Comparison of ENCODE assay signal across 1 cellular context in genomic region chr1:211636591-211637029, GRCh38.
A peak's percentile ranks its signal among the peaks of the same experiment; 100 is the strongest.
TF ChIP-seq lines count a peak whose summit lies in the region.
"Not testable (repeated sequence)": the region's sequence is repeated elsewhere in the genome, so short reads cannot be mapped to it uniquely, and the experiment has no call there.

No MANE protein-coding gene starts in this region.

TF ChIP-seq in HepG2, 621 proteins besides CTCF, POLR2A, EP300 and RAD21 (continued from another document and continues in another):
- peak; percentile 44; the same call in 1 of the 2 replicates for TF ChIP-seq FOXP4 (CRISPR knock-in tag; IDR thresholded peaks at IDR 0.05)
- TF ChIP-seq ZFP36L1 (CRISPR knock-in tag; IDR thresholded peaks at IDR 0.05) = peak; percentile 79; the same call in 1 of the 2 replicates
- TF ChIP-seq AHDC1 (CRISPR knock-in tag; IDR thresholded peaks at IDR 0.05; ENCODE audit: borderline replicate concordance) = peak; percentile 66; the same call in 1 of the 2 replicates
- 0 out of 2 replicates have a peak, but pooled peaks have one; percentile 48 for TF ChIP-seq HOMEZ (CRISPR knock-in tag; IDR thresholded peaks at IDR 0.05; ENCODE audit: low read depth)
- TF ChIP-seq ZNF574 (CRISPR knock-in tag; IDR thresholded peaks at IDR 0.05) = peak; percentile 59
- TF ChIP-seq MLX (CRISPR knock-in tag; IDR thresholded peaks at IDR 0.05) = peak; percentile 86
- peak; percentile 65 for TF ChIP-seq PAXIP1 (CRISPR knock-in tag; conservative IDR thresholded peaks at IDR 0.05)
- TF ChIP-seq ZBTB25 (CRISPR knock-in tag; IDR thresholded peaks at IDR 0.05) = 0 out of 2 replicates have a peak, but pooled peaks have one; percentile 21
- peak; percentile 64 for TF ChIP-seq ZMYM4 (CRISPR knock-in tag; IDR thresholded peaks at IDR 0.05)
- peak; percentile 67; the same call in 1 of the 2 replicates for TF ChIP-seq THRA (CRISPR knock-in tag; IDR thresholded peaks at IDR 0.05; ENCODE audit: borderline replicate concordance)
- TF ChIP-seq IRF2 (CRISPR knock-in tag; IDR thresholded peaks at IDR 0.05) = peak; percentile 35; the same call in 1 of the 2 replicates
- 0 out of 2 replicates have a peak, but pooled peaks have one; percentile 43 for TF ChIP-seq BCL6 (CRISPR knock-in tag; IDR thresholded peaks at IDR 0.05)
- peak; percentile 48; the same call in 1 of the 2 replicates for TF ChIP-seq ZNF460 (CRISPR knock-in tag; IDR thresholded peaks at IDR 0.05; ENCODE audit: borderline replicate concordance)
- peak; percentile 57; the same call in 1 of the 2 replicates for TF ChIP-seq ARNTL (CRISPR knock-in tag; IDR thresholded peaks at IDR 0.05)
- 0 out of 2 replicates have a peak, but pooled peaks have one; percentile 47 for TF ChIP-seq ZNF24 (IDR thresholded peaks at IDR 0.05)
- TF ChIP-seq ADNP (CRISPR knock-in tag; IDR thresholded peaks at IDR 0.05) = peak; percentile 73
- TF ChIP-seq HDAC1 (CRISPR knock-in tag; IDR thresholded peaks at IDR 0.05) = peak; percentile 72
- peak; percentile 93 for TF ChIP-seq RARA (CRISPR knock-in tag; IDR thresholded peaks at IDR 0.05)
- not testable (repeated sequence) for TF ChIP-seq FOXA1 (IDR thresholded peaks at IDR 0.05)
- TF ChIP-seq FOXA1 (CRISPR knock-in tag; IDR thresholded peaks at IDR 0.05) = peak; percentile 75
- TF ChIP-seq NCOR1 (IDR thresholded peaks at IDR 0.05; ENCODE audit: borderline replicate concordance, low read length) = peak; percentile 57; the same call in 1 of the 2 replicates
- TF ChIP-seq DRAP1 (CRISPR knock-in tag; IDR thresholded peaks at IDR 0.05) = 0 out of 2 replicates have a peak, but pooled peaks have one; percentile 21
- TF ChIP-seq ZFX (CRISPR knock-in tag; IDR thresholded peaks at IDR 0.05; ENCODE audit: low read depth) = peak; percentile 82
- TF ChIP-seq NR2C2 (CRISPR knock-in tag; IDR thresholded peaks at IDR 0.05; ENCODE audit: borderline replicate concordance) = 0 out of 2 replicates have a peak, but pooled peaks have one; percentile 19
- peak; percentile 4; the same call in 1 of the 2 replicates for TF ChIP-seq TFDP1 (CRISPR knock-in tag; IDR thresholded peaks at IDR 0.05; ENCODE audit: borderline replicate concordance)
- TF ChIP-seq TBX2 (CRISPR knock-in tag; IDR thresholded peaks at IDR 0.05; ENCODE audit: borderline replicate concordance) = peak; percentile 47; the same call in 1 of the 2 replicates
- peak; percentile 42; the same call in 1 of the 2 replicates for TF ChIP-seq ELF1 (CRISPR knock-in tag; IDR thresholded peaks at IDR 0.05)
- TF ChIP-seq HIC2 (CRISPR knock-in tag; IDR thresholded peaks at IDR 0.05; ENCODE audit: low read depth) = peak; percentile 70; the same call in 1 of the 2 replicates
- TF ChIP-seq ZNF816 (CRISPR knock-in tag; IDR thresholded peaks at IDR 0.05; ENCODE audit: borderline replicate concordance) = 0 out of 2 replicates have a peak, but pooled peaks have one; percentile 32
- TF ChIP-seq HMG20A (CRISPR knock-in tag; IDR thresholded peaks at IDR 0.05; ENCODE audit: borderline replicate concordance) = peak; percentile 77; the same call in 1 of the 2 replicates
